In genomic region chr7:80624763-80625162, GRCh38 we compare ENCODE assay signal across 27 cellular contexts. TPM values are rescaled to one million over a fixed set of nuclear protein-coding genes. Genes with fewer than 3 reads are reported as not detected.
"Had no signal": no experiment of that assay in that cellular context is flagged by ENCODE, and none has a peak within 500 bp of the region (broad histone marks: within the 10 kb centered on the region; RNA-seq: fewer than 3 reads in every experiment).

No MANE protein-coding gene starts in this region.

- H3K27ac ChIP-seq: adrenal gland, body of pancreas, colonic mucosa, dorsolateral prefrontal cortex, gastroesophageal sphincter, thoracic aorta, WERI-Rb-1 had no signal

- H3K36me3 ChIP-seq: adrenal gland, colonic mucosa, gastroesophageal sphincter, thoracic aorta, WERI-Rb-1 had no signal

- ATAC-seq: body of pancreas; effector memory CD8-positive, alpha-beta T cell; gastroesophageal sphincter had no signal

- FAIRE-seq: kidney had no signal

- H3K4me3 ChIP-seq: adrenal gland, body of pancreas, colonic mucosa, dorsolateral prefrontal cortex, gastroesophageal sphincter, thoracic aorta had no signal

- H3K4me1 ChIP-seq: body of pancreas, colonic mucosa, gastroesophageal sphincter had no signal

- H3K9me3 ChIP-seq: adrenal gland, body of pancreas, colonic mucosa, gastroesophageal sphincter, thoracic aorta had no signal

- H3K27me3 ChIP-seq: adrenal gland, body of pancreas, colonic mucosa, dorsolateral prefrontal cortex, gastroesophageal sphincter had no signal

- DNase-seq: activated CD4-positive, alpha-beta memory T cell treated with anti-CD3 and anti-CD28 coated beads for 36 hours; activated CD4-positive, alpha-beta T cell treated with anti-CD3 and anti-CD28 coated beads, Interleukin-2, amount 10 ng/mL, durations not matched to agents 24 days and 14 days; activated CD4-positive, CD25-positive, alpha-beta regulatory T cell treated with anti-CD3 and anti-CD28 coated beads, Interleukin-2, amount 50 U/mL, for 72 hours; activated CD8-positive, alpha-beta memory T cell treated with anti-CD3 and anti-CD28 coated beads, Interleukin-2, amount 50 U/mL, for 4 hours; activated effector memory CD4-positive, alpha-beta T cell treated with anti-CD3 and anti-CD28 coated beads, Interleukin-2, amount 50 U/mL, for 16 hours; activated naive CD4-positive, alpha-beta T cell treated with anti-CD3 and anti-CD28 coated beads for 36 hours; activated naive CD8-positive, alpha-beta T cell treated with anti-CD3 and anti-CD28 coated beads for 36 hours; activated T-cell treated with anti-CD3 and anti-CD28 coated beads, Interleukin-2, amount 50 U/mL, for 1 hour; aorta; body of pancreas; cerebellar nuclear complex; colonic mucosa; dorsolateral prefrontal cortex; effector memory CD8-positive, alpha-beta T cell; hypothalamus; immature natural killer cell; kidney; posterior cingulate gyrus; stimulated activated CD4-positive, alpha-beta T cell treated with anti-CD3 and anti-CD28 coated beads, Interleukin-4, amount 100 ng/mL, for 1 hour; SW 1271; T1000; WERI-Rb-1 had no signal

RNA-seq across cellular contexts. Expression of gene CD36, which starts 13.7 kb away (rescaled TPM):
- total RNA-seq: activated CD4-positive, alpha-beta memory T cell treated with anti-CD3 and anti-CD28 coated beads for 36 hours; activated CD4-positive, alpha-beta T cell treated with anti-CD3 and anti-CD28 coated beads, Interleukin-2, amount 10 ng/mL, durations not matched to agents 24 days and 14 days; activated CD8-positive, alpha-beta memory T cell treated with anti-CD3 and anti-CD28 coated beads for 36 hours; activated naive CD4-positive, alpha-beta T cell treated with anti-CD3 and anti-CD28 coated beads for 36 hours; activated naive CD8-positive, alpha-beta T cell treated with anti-CD3 and anti-CD28 coated beads for 36 hours; activated T-helper 1 cell treated with anti-CD3 and anti-CD28 coated beads, Interleukin-12 subunit alpha, Interleukin-12 subunit beta, Interleukin-2, Interleukin-4 antibody, amounts not matched to agents 30 ng/mL and 10 ng/mL and 1 ng/mL, durations not matched to agents 14 hours and 24 hours and 36 hours had no signal
